Comparison of ENCODE assay signal across 22 cellular contexts in genomic region chr2:154194917-154195643, GRCh38.
DNase-seq lines count a peak whose midpoint lies in the region; ATAC-seq, FAIRE-seq and TF ChIP-seq lines count a peak whose summit lies in the region.
"Had no signal": no experiment of that assay in that cellular context is flagged by ENCODE, and none has a peak within 500 bp of the region (broad histone marks: within the 10 kb centered on the region; RNA-seq: fewer than 3 reads in every experiment).

No MANE protein-coding gene starts in this region.

- ATAC-seq in activated CD8-positive, alpha-beta T cell treated with anti-CD3 and anti-CD28 coated beads for 36 hours = no peak

- CTCF ChIA-PET in activated CD8-positive, alpha-beta T cell treated with anti-CD3 and anti-CD28 coated beads for 36 hours (lab: Charles Lee) = no interaction called here

- no peak for FAIRE-seq in astrocyte (lab: Jason Lieb, UNC)
- FAIRE-seq: D721Med, H1 had no signal

- H3K4me3 Mint-ChIP-seq in astrocyte (ENCODE audit: unreplicated experiment) (no peak overlapping the region), mesothelial cell of epicardium (peak overlapping the region; percentile 35)
- H3K4me3 Mint-ChIP-seq in activated T-helper 1 cell treated with anti-CD3 and anti-CD28 coated beads, Interleukin-12 subunit alpha, Interleukin-12 subunit beta, Interleukin-2, Interleukin-4 antibody, amounts not matched to agents 30 ng/mL and 10 ng/mL and 1 ng/mL, durations not matched to agents 14 hours and 24 hours and 36 hours = no peak overlapping the region
- no peak overlapping the region for H3K4me3 Mint-ChIP-seq in activated CD8-positive, alpha-beta T cell treated with anti-CD3 and anti-CD28 coated beads for 36 hours
- H3K4me3 Mint-ChIP-seq: CD8-positive, alpha-beta memory T cell; IgD-negative memory B cell had no signal

- no peaks in the 10 kb centered on the region for H3K27me3 Mint-ChIP-seq in astrocyte (ENCODE audit: low read depth, unreplicated experiment)
- H3K27me3 Mint-ChIP-seq in mesothelial cell of epicardium (ENCODE audit: low read depth) = no peaks in the 10 kb centered on the region
- no peaks in the 10 kb centered on the region for H3K27me3 Mint-ChIP-seq in activated T-helper 1 cell treated with anti-CD3 and anti-CD28 coated beads, Interleukin-12 subunit alpha, Interleukin-12 subunit beta, Interleukin-2, Interleukin-4 antibody, amounts not matched to agents 30 ng/mL and 10 ng/mL and 1 ng/mL, durations not matched to agents 14 hours and 24 hours and 36 hours (ENCODE audit: insufficient read depth)
- H3K27me3 Mint-ChIP-seq in activated CD8-positive, alpha-beta T cell treated with anti-CD3 and anti-CD28 coated beads for 36 hours = no peaks in the 10 kb centered on the region
- H3K27me3 Mint-ChIP-seq: CD8-positive, alpha-beta memory T cell; IgD-negative memory B cell had no signal

- H3K4me1 Mint-ChIP-seq in astrocyte (ENCODE audit: low read depth, unreplicated experiment) = peaks cover 12% of the 10 kb centered on the region
- H3K4me1 Mint-ChIP-seq in mesothelial cell of epicardium = peaks cover 33% of the 10 kb centered on the region
- no peaks in the 10 kb centered on the region for H3K4me1 Mint-ChIP-seq in activated T-helper 1 cell treated with anti-CD3 and anti-CD28 coated beads, Interleukin-12 subunit alpha, Interleukin-12 subunit beta, Interleukin-2, Interleukin-4 antibody, amounts not matched to agents 30 ng/mL and 10 ng/mL and 1 ng/mL, durations not matched to agents 14 hours and 24 hours and 36 hours (ENCODE audit: low read depth)
- no peaks in the 10 kb centered on the region for H3K4me1 Mint-ChIP-seq in activated CD8-positive, alpha-beta T cell treated with anti-CD3 and anti-CD28 coated beads for 36 hours (ENCODE audit: low read depth)
- H3K4me1 Mint-ChIP-seq: CD8-positive, alpha-beta memory T cell; IgD-negative memory B cell had no signal

- no peaks in the 10 kb centered on the region for H3K4me1 ChIP-seq in astrocyte (ENCODE audit: insufficient read depth, low read length)
- H3K4me1 ChIP-seq in tibial nerve = no peaks in the 10 kb centered on the region
- H3K4me1 ChIP-seq: SJSA1 had no signal

- DNase-seq in AG10803 (ENCODE audit: low read depth) (peak; percentile 1), LHCN-M2 (ENCODE audit: low read depth) (peak; percentile 41), astrocyte (ENCODE audit: low read depth) (no peak), mesothelial cell of epicardium (ENCODE audit: low spot score in 2 of 2, unreplicated experiment in 2 of 2) (no peak), tibial nerve (ENCODE audit: low spot score in 2 of 2) (no peak), medulla oblongata (ENCODE audit: extremely low spot score) (no peak)
- no peak for DNase-seq in activated T-helper 1 cell treated with anti-CD3 and anti-CD28 coated beads, Interleukin-12 subunit alpha, Interleukin-12 subunit beta, Interleukin-2, Interleukin-4 antibody, amounts not matched to agents 30 ng/mL and 10 ng/mL and 1 ng/mL, durations not matched to agents 14 hours and 24 hours and 36 hours (ENCODE audit: low spot score)
- DNase-seq in activated CD8-positive, alpha-beta T cell treated with anti-CD3 and anti-CD28 coated beads for 36 hours = no peak
- DNase-seq: C1 segment of cervical spinal cord; CD8-positive, alpha-beta memory T cell; Karpas-422; MG63; NCI-H1048; NCI-H1436 treated with DMSO at 0.1 percent for 48 hours; NCI-H2029; NCI-H446 treated with DMSO at 0.1 percent for 48 hours had no signal

- no peaks in the 10 kb centered on the region for H3K9me3 ChIP-seq in astrocyte (ENCODE audit: insufficient read depth, low read depth, low read length)
- H3K9me3 ChIP-seq in tibial nerve = no peaks in the 10 kb centered on the region
- H3K9me3 ChIP-seq: MG63 had no signal

- H3K36me3 ChIP-seq in astrocyte (ENCODE audit: insufficient read depth, low read length) (no peaks in the 10 kb centered on the region), tibial nerve (no peaks in the 10 kb centered on the region)
- H3K36me3 ChIP-seq: MG63, SJSA1 had no signal

- no peak overlapping the region for H2AFZ ChIP-seq in astrocyte (ENCODE audit: low read depth, low read length)

- TF ChIP-seq POLR2A in tibial nerve (IDR thresholded peaks at IDR 0.05) = no peak

- TF ChIP-seq CTCF in AG10803 (conservative IDR thresholded peaks at IDR 0.05; ENCODE audit: low read length) = no peak
- TF ChIP-seq CTCF in astrocyte (IDR thresholded peaks at IDR 0.05; ENCODE audit: insufficient read depth, low read depth, low read length) = no peak
- no peak for TF ChIP-seq CTCF in mesothelial cell of epicardium (IDR thresholded peaks at IDR 0.05; ENCODE audit: unreplicated experiment)
- no peak for TF ChIP-seq CTCF in tibial nerve (IDR thresholded peaks at IDR 0.05)
- TF ChIP-seq CTCF in activated CD8-positive, alpha-beta T cell treated with anti-CD3 and anti-CD28 coated beads for 36 hours (IDR thresholded peaks at IDR 0.05) = no peak

- H3K9ac ChIP-seq in astrocyte (ENCODE audit: low read length) = no peak overlapping the region

- H3K79me2 ChIP-seq in astrocyte (ENCODE audit: insufficient read depth, low read length) = no peaks in the 10 kb centered on the region

- POLR2A ChIA-PET in activated CD8-positive, alpha-beta T cell treated with anti-CD3 and anti-CD28 coated beads for 36 hours (lab: Charles Lee) = no interaction called here

- H3K27ac Mint-ChIP-seq in astrocyte (ENCODE audit: unreplicated experiment) (peak overlapping the region; percentile 75), mesothelial cell of epicardium (peak overlapping the region; percentile 74)
- H3K27ac Mint-ChIP-seq in activated T-helper 1 cell treated with anti-CD3 and anti-CD28 coated beads, Interleukin-12 subunit alpha, Interleukin-12 subunit beta, Interleukin-2, Interleukin-4 antibody, amounts not matched to agents 30 ng/mL and 10 ng/mL and 1 ng/mL, durations not matched to agents 14 hours and 24 hours and 36 hours = no peak overlapping the region
- H3K27ac Mint-ChIP-seq in activated CD8-positive, alpha-beta T cell treated with anti-CD3 and anti-CD28 coated beads for 36 hours = no peak overlapping the region
- H3K27ac Mint-ChIP-seq: CD8-positive, alpha-beta memory T cell; IgD-negative memory B cell had no signal

- no peaks in the 10 kb centered on the region for H4K20me1 ChIP-seq in astrocyte (ENCODE audit: insufficient read depth, low read length)

- H3K27ac ChIP-seq in astrocyte (ENCODE audit: low read depth, low read length) = no peak overlapping the region
- no peak overlapping the region for H3K27ac ChIP-seq in tibial nerve
- H3K27ac ChIP-seq: HL-60, RWPE1, SJSA1 had no signal

- no peaks in the 10 kb centered on the region for H3K36me3 Mint-ChIP-seq in astrocyte (ENCODE audit: low read depth, unreplicated experiment)
- H3K36me3 Mint-ChIP-seq in mesothelial cell of epicardium = no peaks in the 10 kb centered on the region
- H3K36me3 Mint-ChIP-seq in activated T-helper 1 cell treated with anti-CD3 and anti-CD28 coated beads, Interleukin-12 subunit alpha, Interleukin-12 subunit beta, Interleukin-2, Interleukin-4 antibody, amounts not matched to agents 30 ng/mL and 10 ng/mL and 1 ng/mL, durations not matched to agents 14 hours and 24 hours and 36 hours (ENCODE audit: low read depth) = no peaks in the 10 kb centered on the region
- no peaks in the 10 kb centered on the region for H3K36me3 Mint-ChIP-seq in activated CD8-positive, alpha-beta T cell treated with anti-CD3 and anti-CD28 coated beads for 36 hours (ENCODE audit: low read depth)
- H3K36me3 Mint-ChIP-seq: CD8-positive, alpha-beta memory T cell; IgD-negative memory B cell had no signal

- no peaks in the 10 kb centered on the region for H3K9me3 Mint-ChIP-seq in astrocyte (ENCODE audit: unreplicated experiment)
- H3K9me3 Mint-ChIP-seq in mesothelial cell of epicardium = no peaks in the 10 kb centered on the region
- H3K9me3 Mint-ChIP-seq in activated T-helper 1 cell treated with anti-CD3 and anti-CD28 coated beads, Interleukin-12 subunit alpha, Interleukin-12 subunit beta, Interleukin-2, Interleukin-4 antibody, amounts not matched to agents 30 ng/mL and 10 ng/mL and 1 ng/mL, durations not matched to agents 14 hours and 24 hours and 36 hours = no peaks in the 10 kb centered on the region
- H3K9me3 Mint-ChIP-seq in activated CD8-positive, alpha-beta T cell treated with anti-CD3 and anti-CD28 coated beads for 36 hours = no peaks in the 10 kb centered on the region

- H3K27me3 ChIP-seq in astrocyte (ENCODE audit: insufficient read depth, low read length) (no peaks in the 10 kb centered on the region), tibial nerve (no peaks in the 10 kb centered on the region)
- H3K27me3 ChIP-seq: MG63, SJSA1 had no signal

- 51 to 55% methylated on average over 5 of the region's 5 CpGs for WGBS in tibial nerve, 2 donors

- no peak for TF ChIP-seq EP300 in tibial nerve (IDR thresholded peaks at IDR 0.05)

- H3K4me3 ChIP-seq in AG10803 (ENCODE audit: low read length) = no peak overlapping the region
- no peak overlapping the region for H3K4me3 ChIP-seq in astrocyte (ENCODE audit: insufficient read depth, low read depth, low read length)
- no peak overlapping the region for H3K4me3 ChIP-seq in tibial nerve
- H3K4me3 ChIP-seq: MG63, SJSA1 had no signal

- intact Hi-C loops in activated T-helper 1 cell treated with anti-CD3 and anti-CD28 coated beads, Interleukin-12 subunit alpha, Interleukin-12 subunit beta, Interleukin-2, Interleukin-4 antibody, amounts not matched to agents 30 ng/mL and 10 ng/mL and 1 ng/mL, durations not matched to agents 14 hours and 24 hours and 36 hours (cut with micrococcal nuclease) = no loop called here
- intact Hi-C loops in activated CD8-positive, alpha-beta T cell treated with anti-CD3 and anti-CD28 coated beads for 36 hours (cut with micrococcal nuclease) = no loop called here

- H3K4me2 ChIP-seq in astrocyte (ENCODE audit: low read length) = no peak overlapping the region

Comparison
In these comparisons a context has a peak if more than half of its experiments do, and no peak if none do; other contexts are left out.
1. DNase-seq: peak in AG10803 (single experiment) and LHCN-M2 (single experiment); none in astrocyte (single experiment), mesothelial cell of epicardium (0 of 2), activated T-helper 1 cell treated with anti-CD3 and anti-CD28 coated beads, Interleukin-12 subunit alpha, Interleukin-12 subunit beta, Interleukin-2, Interleukin-4 antibody, amounts not matched to agents 30 ng/mL and 10 ng/mL and 1 ng/mL, durations not matched to agents 14 hours and 24 hours and 36 hours (single experiment), tibial nerve (0 of 2), medulla oblongata (single experiment) and activated CD8-positive, alpha-beta T cell treated with anti-CD3 and anti-CD28 coated beads for 36 hours (single experiment).
2. H3K27ac Mint-ChIP-seq: peak in astrocyte (single experiment) and mesothelial cell of epicardium (single experiment); none in activated T-helper 1 cell treated with anti-CD3 and anti-CD28 coated beads, Interleukin-12 subunit alpha, Interleukin-12 subunit beta, Interleukin-2, Interleukin-4 antibody, amounts not matched to agents 30 ng/mL and 10 ng/mL and 1 ng/mL, durations not matched to agents 14 hours and 24 hours and 36 hours (single experiment) and activated CD8-positive, alpha-beta T cell treated with anti-CD3 and anti-CD28 coated beads for 36 hours (single experiment).